Comparison of ENCODE assay signal across 1 cellular context in genomic region chr1:94379615-94380014, GRCh38.
A peak's percentile ranks its signal among the peaks of the same experiment; 100 is the strongest.
TF ChIP-seq lines count a peak whose summit lies in the region.

No MANE protein-coding gene starts in this region.

TF ChIP-seq in HepG2, 621 proteins besides CTCF, POLR2A, EP300 and RAD21 (continues in another document):
- TF ChIP-seq FOSL2 (CRISPR knock-in tag; IDR thresholded peaks at IDR 0.05): peak; percentile 37; the same call in 1 of the 2 replicates
- peak; percentile 69; the same call in 1 of the 2 replicates for TF ChIP-seq HMG20A (CRISPR knock-in tag; IDR thresholded peaks at IDR 0.05; ENCODE audit: borderline replicate concordance)
- peak; percentile 90 for TF ChIP-seq TFAP4 (IDR thresholded peaks at IDR 0.05; ENCODE audit: borderline replicate concordance, low read depth)
- TF ChIP-seq SAP130 (CRISPR knock-in tag; IDR thresholded peaks at IDR 0.05; ENCODE audit: low read depth): peak; percentile 51; the same call in 1 of the 2 replicates
- TF ChIP-seq NCOR1 (IDR thresholded peaks at IDR 0.05; ENCODE audit: borderline replicate concordance, low read length): peak; percentile 52; the same call in 1 of the 2 replicates
- 0 out of 2 replicates have a peak, but pooled peaks have one; percentile 19 for TF ChIP-seq ZSCAN9 (CRISPR knock-in tag; IDR thresholded peaks at IDR 0.05; ENCODE audit: borderline replicate concordance)
- peak; percentile 75 for TF ChIP-seq ARID5B (CRISPR knock-in tag; IDR thresholded peaks at IDR 0.05)
- TF ChIP-seq FOXO1 (CRISPR knock-in tag; IDR thresholded peaks at IDR 0.05): 0 out of 2 replicates have a peak, but pooled peaks have one; percentile 15
- TF ChIP-seq ZNF317 (CRISPR knock-in tag; IDR thresholded peaks at IDR 0.05): peak; percentile 88
- TF ChIP-seq AHDC1 (CRISPR knock-in tag; IDR thresholded peaks at IDR 0.05; ENCODE audit: borderline replicate concordance): peak; percentile 44; the same call in 1 of the 2 replicates
- TF ChIP-seq ZBTB39 (CRISPR knock-in tag; IDR thresholded peaks at IDR 0.05): no peak
- TF ChIP-seq HIC2 (CRISPR knock-in tag; IDR thresholded peaks at IDR 0.05; ENCODE audit: low read depth): peak; percentile 84
- TF ChIP-seq PPARG (CRISPR knock-in tag; conservative IDR thresholded peaks at IDR 0.05): 0 out of 2 replicates have a peak, but pooled peaks have one; percentile 16
- TF ChIP-seq ZNF331 (CRISPR knock-in tag; IDR thresholded peaks at IDR 0.05): peak; percentile 54; the same call in 1 of the 2 replicates
- peak; percentile 76 for TF ChIP-seq ZNF644 (CRISPR knock-in tag; IDR thresholded peaks at IDR 0.05; ENCODE audit: low read depth)
- TF ChIP-seq WIZ (CRISPR knock-in tag; IDR thresholded peaks at IDR 0.05): no peak
- peak; percentile 70 for TF ChIP-seq GATAD2A (CRISPR knock-in tag; IDR thresholded peaks at IDR 0.05)
- peak; percentile 45; the same call in 1 of the 2 replicates for TF ChIP-seq MED1 (CRISPR knock-in tag; IDR thresholded peaks at IDR 0.05)
- TF ChIP-seq SOX13 (IDR thresholded peaks at IDR 0.05): no peak
- peak in 1 of 2 experiments; percentile 54; a peak in 2 of 4 replicates for TF ChIP-seq SOX13 (CRISPR knock-in tag; conservative IDR thresholded peaks at IDR 0.05 in 1 of 2, IDR thresholded peaks at IDR 0.05 in 1 of 2)
- TF ChIP-seq ZNF75D (CRISPR knock-in tag; IDR thresholded peaks at IDR 0.05; ENCODE audit: borderline replicate concordance): no peak
- TF ChIP-seq NCOA2 (CRISPR knock-in tag; IDR thresholded peaks at IDR 0.05): 0 out of 2 replicates have a peak, but pooled peaks have one; percentile 12
- no peak for TF ChIP-seq ZNF660 (CRISPR knock-in tag; IDR thresholded peaks at IDR 0.05; ENCODE audit: borderline replicate concordance, low read depth)
- peak; percentile 33; the same call in 1 of the 2 replicates for TF ChIP-seq ZNF292 (CRISPR knock-in tag; IDR thresholded peaks at IDR 0.05; ENCODE audit: borderline replicate concordance, low read depth)
- 0 out of 2 replicates have a peak, but pooled peaks have one; percentile 38 for TF ChIP-seq ZNF629 (CRISPR knock-in tag; conservative IDR thresholded peaks at IDR 0.05)
- no peak for TF ChIP-seq ZNF724P (CRISPR knock-in tag; IDR thresholded peaks at IDR 0.05; ENCODE audit: borderline replicate concordance)
- TF ChIP-seq HNF4G (IDR thresholded peaks at IDR 0.05; ENCODE audit: borderline replicate concordance, low read depth, low read length): peak; percentile 83
- TF ChIP-seq HNF4G (CRISPR knock-in tag; IDR thresholded peaks at IDR 0.05; ENCODE audit: borderline replicate concordance, low read depth): no peak
- 0 out of 2 replicates have a peak, but pooled peaks have one; percentile 25 for TF ChIP-seq IRF2 (CRISPR knock-in tag; IDR thresholded peaks at IDR 0.05)
- TF ChIP-seq TFE3 (CRISPR knock-in tag; IDR thresholded peaks at IDR 0.05): no peak
- peak; percentile 56; the same call in 1 of the 2 replicates for TF ChIP-seq HDAC2 (CRISPR knock-in tag; IDR thresholded peaks at IDR 0.05)
- TF ChIP-seq ASH2L (IDR thresholded peaks at IDR 0.05; ENCODE audit: insufficient read length, low read depth, low read length): peak; percentile 52
- TF ChIP-seq ZMYM4 (CRISPR knock-in tag; IDR thresholded peaks at IDR 0.05): peak; percentile 66
- TF ChIP-seq ZNF691 (CRISPR knock-in tag; IDR thresholded peaks at IDR 0.05; ENCODE audit: borderline replicate concordance, low read depth): no peak
- TF ChIP-seq HOMEZ (CRISPR knock-in tag; IDR thresholded peaks at IDR 0.05; ENCODE audit: low read depth): peak; percentile 46; the same call in 1 of the 2 replicates
- peak; percentile 76; the same call in 1 of the 2 replicates for TF ChIP-seq EHMT2 (IDR thresholded peaks at IDR 0.05; ENCODE audit: borderline replicate concordance, low read depth, low read length)
- TF ChIP-seq IRF1 (CRISPR knock-in tag; IDR thresholded peaks at IDR 0.05; ENCODE audit: low read depth): no peak
